In genomic region chr17:31758646-31759045, GRCh38 we compare ENCODE assay signal across 1 cellular context.
TF ChIP-seq lines count a peak whose summit lies in the region.

No MANE protein-coding gene starts in this region.

TF ChIP-seq in IMR-90, 13 proteins besides CTCF, POLR2A, EP300 and RAD21:
- 0 out of 2 replicates have a peak, but pooled peaks have one; percentile 11 for TF ChIP-seq FOS (IDR thresholded peaks at IDR 0.05; ENCODE audit: low read depth, low read length)
- TF ChIP-seq MAFK (IDR thresholded peaks at IDR 0.05; ENCODE audit: low read depth, low read length) = no peak
